13 cellular contexts compared by ENCODE assay signal in the genomic region with DNA sequence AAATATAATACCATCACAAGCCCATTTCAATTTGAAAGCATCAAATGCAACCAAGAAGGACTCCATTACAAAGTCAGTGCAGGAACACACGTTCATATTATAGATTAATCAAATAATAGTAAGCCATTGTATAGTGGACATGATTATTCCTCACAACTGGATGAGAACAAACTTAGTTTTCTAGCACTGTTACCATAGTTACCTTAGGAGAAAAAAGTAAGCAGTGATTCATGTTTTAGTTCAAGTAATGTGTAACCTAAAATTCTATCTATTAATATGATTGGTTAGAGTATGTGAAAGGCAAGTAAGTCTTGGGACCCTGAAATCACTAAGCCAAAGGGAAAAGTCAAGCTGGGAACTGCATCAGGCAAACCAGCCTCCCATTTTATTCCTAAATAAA.
"Had no signal": no experiment of that assay in that cellular context is flagged by ENCODE, and none has a peak within 500 bp of the region (broad histone marks: within the 10 kb centered on the region; RNA-seq: fewer than 3 reads in every experiment).

No MANE protein-coding gene starts in this region.

- H3K27ac ChIP-seq: adrenal gland, left ventricle myocardium inferior, testis, upper lobe of right lung had no signal

- H3K27ac Mint-ChIP-seq: nephron progenitor cell; stimulated activated naive CD8-positive, alpha-beta T cell treated with anti-CD3 and anti-CD28 coated beads, Interleukin-15, Interleukin-2, amounts not matched to agents 100 ng/mL and 50 ng/mL, for 24 hours had no signal

- H3K9me3 ChIP-seq: adrenal gland, left ventricle myocardium inferior, testis, upper lobe of right lung had no signal

- H3K36me3 ChIP-seq: adrenal gland, left ventricle myocardium inferior, upper lobe of right lung had no signal

- DNase-seq: activated naive CD4-positive, alpha-beta T cell treated with anti-CD3 and anti-CD28 coated beads, Interleukin-2, amount 50 U/mL, for 16 hours; adrenal gland; cortex of kidney; effector CD8-positive, alpha-beta T cell; hypothalamus; left ventricle myocardium inferior; nephron progenitor cell; stimulated activated CD4-positive, alpha-beta T cell treated with anti-CD3 and anti-CD28 coated beads, Interleukin-4, amount 100 ng/mL, for 1 hour; stimulated activated CD8-positive, alpha-beta memory T cell treated with anti-CD3 and anti-CD28 coated beads, Interleukin-4, amount 100 ng/mL, for 48 hours; testis; upper lobe of right lung had no signal

- H3K9me3 Mint-ChIP-seq: central memory CD8-positive, alpha-beta T cell; stimulated activated naive CD8-positive, alpha-beta T cell treated with anti-CD3 and anti-CD28 coated beads, Interleukin-15, Interleukin-2, amounts not matched to agents 100 ng/mL and 50 ng/mL, for 24 hours had no signal

- H3K4me3 ChIP-seq: adrenal gland, left ventricle myocardium inferior, testis, upper lobe of right lung had no signal

- ATAC-seq: upper lobe of right lung had no signal

- H3K27me3 Mint-ChIP-seq: central memory CD8-positive, alpha-beta T cell; stimulated activated naive CD8-positive, alpha-beta T cell treated with anti-CD3 and anti-CD28 coated beads, Interleukin-15, Interleukin-2, amounts not matched to agents 100 ng/mL and 50 ng/mL, for 24 hours had no signal

- H3K27me3 ChIP-seq: adrenal gland, testis, upper lobe of right lung had no signal

- H3K4me1 ChIP-seq: adrenal gland, left ventricle myocardium inferior, testis, upper lobe of right lung had no signal

- H3K4me3 Mint-ChIP-seq: central memory CD8-positive, alpha-beta T cell; nephron progenitor cell; stimulated activated naive CD8-positive, alpha-beta T cell treated with anti-CD3 and anti-CD28 coated beads, Interleukin-15, Interleukin-2, amounts not matched to agents 100 ng/mL and 50 ng/mL, for 24 hours had no signal
